12 cellular contexts compared by ENCODE assay signal in genomic region chr20:36941403-36941835, GRCh38. TPM values are rescaled to one million over a fixed set of nuclear protein-coding genes. Genes with fewer than 3 reads are reported as not detected.
DNase-seq lines count a peak whose midpoint lies in the region; ATAC-seq, FAIRE-seq and TF ChIP-seq lines count a peak whose summit lies in the region.
"Had no signal": no experiment of that assay in that cellular context is flagged by ENCODE, and none has a peak within 500 bp of the region (broad histone marks: within the 10 kb centered on the region; RNA-seq: fewer than 3 reads in every experiment).

No MANE protein-coding gene starts in this region.

- peaks cover 99% of the 10 kb centered on the region for H3K36me3 Mint-ChIP-seq in dendritic cell treated with granulocyte-macrophage colony-stimulating factor and Interleukin-4, amounts not matched to agents 40 ng/mL and 50 ng/mL, for 4 days (ENCODE audit: low read depth)
- H3K36me3 Mint-ChIP-seq in nephron progenitor cell (ENCODE audit: low read depth), result no peaks in the 10 kb centered on the region

- H3K27me3 ChIP-seq in ACC112 (ENCODE audit: insufficient read depth, low read length), result no peaks in the 10 kb centered on the region

- TF ChIP-seq CTCF in nephron progenitor cell (IDR thresholded peaks at IDR 0.05), result no peak

- no peaks in the 10 kb centered on the region for H3K9me3 Mint-ChIP-seq in dendritic cell treated with granulocyte-macrophage colony-stimulating factor and Interleukin-4, amounts not matched to agents 40 ng/mL and 50 ng/mL, for 4 days
- H3K9me3 Mint-ChIP-seq in nephron progenitor cell, result no peaks in the 10 kb centered on the region

- peaks cover 55% of the 10 kb centered on the region for H3K4me1 Mint-ChIP-seq in dendritic cell treated with granulocyte-macrophage colony-stimulating factor and Interleukin-4, amounts not matched to agents 40 ng/mL and 50 ng/mL, for 4 days (ENCODE audit: low read depth)
- no peaks in the 10 kb centered on the region for H3K4me1 Mint-ChIP-seq in nephron progenitor cell

- no peak overlapping the region for H3K4me3 Mint-ChIP-seq in dendritic cell treated with granulocyte-macrophage colony-stimulating factor and Interleukin-4, amounts not matched to agents 40 ng/mL and 50 ng/mL, for 4 days
- no peak overlapping the region for H3K4me3 Mint-ChIP-seq in nephron progenitor cell

- H3K36me3 ChIP-seq in ACC112 (ENCODE audit: insufficient read depth, low read length), result peaks cover 40% of the 10 kb centered on the region

- H3K27ac ChIP-seq in ACC112 (ENCODE audit: low read depth, low read length), result peak overlapping the region; percentile 47

- H3K79me2 ChIP-seq in ACC112 (ENCODE audit: control insufficient read depth, insufficient read depth, low read length, unreplicated experiment), result peaks cover 50% of the 10 kb centered on the region

- H3K27ac Mint-ChIP-seq in dendritic cell treated with granulocyte-macrophage colony-stimulating factor and Interleukin-4, amounts not matched to agents 40 ng/mL and 50 ng/mL, for 4 days, result peak overlapping the region; percentile 82
- H3K27ac Mint-ChIP-seq in nephron progenitor cell, result peak overlapping the region; percentile 66

- no peak for ATAC-seq in GM21529 (IDR thresholded peaks at IDR 0.05; ENCODE audit: unreplicated experiment)
- no peak for ATAC-seq in GM19035 (IDR thresholded peaks at IDR 0.05; ENCODE audit: unreplicated experiment)
- ATAC-seq in GM18517 (IDR thresholded peaks at IDR 0.05; ENCODE audit: unreplicated experiment), result no peak

- FAIRE-seq in frontal cortex (lab: Jason Lieb, UNC), result no peak

- no peaks in the 10 kb centered on the region for H3K27me3 Mint-ChIP-seq in dendritic cell treated with granulocyte-macrophage colony-stimulating factor and Interleukin-4, amounts not matched to agents 40 ng/mL and 50 ng/mL, for 4 days
- peaks cover 3% of the 10 kb centered on the region for H3K27me3 Mint-ChIP-seq in nephron progenitor cell (ENCODE audit: low read depth, poor library complexity)

- H2AFZ ChIP-seq in ACC112 (ENCODE audit: low read length, unreplicated experiment), result no peak overlapping the region

- peak; percentile 5 for DNase-seq in LHCN-M2 (ENCODE audit: low read depth)
- DNase-seq in nephron progenitor cell, result no peak
- DNase-seq in frontal cortex (ENCODE audit: low spot score in 2 of 2), result no peak
- DNase-seq: Caco-2, retina, Right ventricle myocardium superior had no signal

- intact Hi-C loops in dendritic cell treated with granulocyte-macrophage colony-stimulating factor and Interleukin-4, amounts not matched to agents 40 ng/mL and 50 ng/mL, for 4 days (cut with micrococcal nuclease), result no loop called here

- H3K4me3 ChIP-seq in ACC112 (ENCODE audit: low read depth, low read length), result no peak overlapping the region
- H3K4me3 ChIP-seq: thoracic aorta had no signal

- H3K4me1 ChIP-seq in ACC112 (ENCODE audit: control insufficient read depth, insufficient read depth, low read length, unreplicated experiment), result peaks cover 43% of the 10 kb centered on the region
- H3K4me1 ChIP-seq: Caco-2 had no signal

RNA-seq across cellular contexts. Expression of gene SAMHD1, which starts 10.1 kb away (rescaled TPM):
- total RNA-seq in LHCN-M2 (2014; rRNA removed), result 12.6 and 21.5 TPM in 2 replicates
- polyA plus RNA-seq in LHCN-M2 (2012), result 4.7 TPM
- 48.5 TPM for total RNA-seq in frontal cortex
